9 cellular contexts compared by ENCODE assay signal in the genomic region with DNA sequence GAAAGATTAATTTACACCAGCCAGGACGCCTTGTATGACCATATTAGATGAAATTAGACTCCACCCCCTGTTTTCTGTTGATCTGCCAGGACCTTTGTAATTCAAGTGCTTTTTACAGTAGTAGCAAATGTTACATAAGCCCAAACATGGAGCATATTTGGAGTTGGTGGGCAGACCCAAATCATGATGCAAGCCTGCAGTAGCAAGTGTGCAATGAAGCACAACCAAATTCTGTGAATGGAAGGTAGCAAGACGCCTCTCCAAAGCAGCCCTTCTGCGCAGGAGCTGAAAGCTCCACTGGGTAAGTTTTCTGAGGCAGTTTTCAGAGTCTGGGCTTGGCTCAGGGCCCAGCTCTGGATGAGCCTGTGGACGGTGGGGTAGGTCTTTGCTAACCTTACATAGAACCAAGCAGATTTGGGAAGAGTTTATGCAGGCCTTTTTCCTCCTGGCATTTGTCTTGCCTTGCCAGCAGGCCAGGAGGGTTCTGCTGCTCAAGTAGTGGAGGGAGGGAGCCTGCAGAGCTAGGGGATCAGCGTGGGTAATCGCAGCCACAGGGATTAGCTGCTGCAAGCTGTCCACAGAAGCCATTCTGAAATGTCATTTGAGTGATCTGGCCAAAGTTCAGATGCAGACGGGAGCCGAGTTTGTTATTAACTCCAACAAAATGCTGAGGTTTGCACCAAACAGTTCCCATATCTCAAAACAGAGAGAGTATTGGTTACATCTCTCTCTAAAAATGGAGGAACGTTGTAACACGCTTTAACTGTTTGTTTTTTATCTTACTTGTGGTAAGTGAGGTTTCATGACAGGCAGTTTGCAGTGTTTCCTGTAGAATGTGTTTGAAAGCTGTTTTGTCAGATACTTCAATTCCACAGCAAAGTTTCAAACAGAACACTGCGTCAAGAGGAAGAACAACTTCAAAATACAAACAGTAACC. TPM values are rescaled to one million over a fixed set of nuclear protein-coding genes. Genes with fewer than 3 reads are reported as not detected.
DNase-seq lines count a peak whose midpoint lies in the region; ATAC-seq and TF ChIP-seq lines count a peak whose summit lies in the region.
"Had no signal": no experiment of that assay in that cellular context is flagged by ENCODE, and none has a peak within 500 bp of the region (broad histone marks: within the 10 kb centered on the region; RNA-seq: fewer than 3 reads in every experiment).

No MANE protein-coding gene starts in this region.

- ATAC-seq in GM19328 (IDR thresholded peaks at IDR 0.05; ENCODE audit: unreplicated experiment): peak; percentile 51
- peak; percentile 66 for ATAC-seq in HG03354 (IDR thresholded peaks at IDR 0.05; ENCODE audit: poor library complexity, severe bottlenecking, unreplicated experiment)

- peak overlapping the region; percentile 98 for H3K4me3 ChIP-seq in CD8-positive, alpha-beta memory T cell (ENCODE audit: low read length)
- H3K4me3 ChIP-seq in SJSA1: no peak overlapping the region
- H3K4me3 ChIP-seq in stomach: peak overlapping the region; percentile 17 to 38 (median 32)

- 4 to 10% (median 6%) methylated on average over 11 of the region's 11 CpGs for WGBS in stomach, 5 donors

- no peaks in the 10 kb centered on the region for H3K9me3 ChIP-seq in CD8-positive, alpha-beta memory T cell (ENCODE audit: low read length)
- no peaks in the 10 kb centered on the region for H3K9me3 ChIP-seq in SJSA1 (replicated peaks)
- H3K9me3 ChIP-seq in stomach: no peaks in the 10 kb centered on the region

- TF ChIP-seq EP300 in stomach (IDR thresholded peaks at IDR 0.05): no peak

- H3K36me3 Mint-ChIP-seq in CD8-positive, alpha-beta memory T cell: peaks cover 0 to 39% (median 0%) of the 10 kb centered on the region in 3 donors
- H3K36me3 Mint-ChIP-seq in MCF 10A (ENCODE audit: insufficient read depth, unreplicated experiment): peaks cover 6% of the 10 kb centered on the region

- peak overlapping the region; percentile 88 to 99 (median 90) for H3K4me3 Mint-ChIP-seq in CD8-positive, alpha-beta memory T cell
- H3K4me3 Mint-ChIP-seq in MCF 10A (ENCODE audit: unreplicated experiment): peak overlapping the region; percentile 57

- CTCF ChIA-PET in CD8-positive, alpha-beta memory T cell (lab: Charles Lee): interaction anchor here (1.1 to 10.1 kb wide), 7 partner anchors 10 to 56 kb away, joined by 3 to 142 read pairs (median 5); a partner anchor contains a TSS
- CTCF ChIA-PET in MCF 10A (lab: Yijun Ruan, JAX): interaction anchor here (1.8 to 15.7 kb wide), 3 partner anchors 9 to 26 kb away, joined by 5 to 359 read pairs (median 185); no protein-coding TSS in a partner anchor

- peaks cover 58 to 97% (median 91%) of the 10 kb centered on the region in 3 donors for H3K4me1 Mint-ChIP-seq in CD8-positive, alpha-beta memory T cell
- peaks cover 56% of the 10 kb centered on the region for H3K4me1 Mint-ChIP-seq in MCF 10A (ENCODE audit: insufficient read depth, unreplicated experiment)

- peak overlapping the region; percentile 75 for H3K27ac ChIP-seq in CD8-positive, alpha-beta memory T cell (ENCODE audit: low read depth, low read length)
- peak overlapping the region; percentile 25 for H3K27ac ChIP-seq in SJSA1
- peak overlapping the region; percentile 67 to 79 (median 74) for H3K27ac ChIP-seq in stomach

- no TSS peak for BruUV-seq in MCF 10A (replicated peaks; lab: Mats Ljungman, UMichigan)

- POLR2A ChIA-PET in CD8-positive, alpha-beta memory T cell (lab: Charles Lee): interaction anchor here (0.9 to 2.9 kb wide), 6 partner anchors 12 to 56 kb away, joined by 4 to 34 read pairs (median 7); a partner anchor contains a TSS
- POLR2A ChIA-PET in MCF 10A (lab: Yijun Ruan, JAX): interaction anchor here (0.6 to 13.2 kb wide), 10 partner anchors 8 to 698 kb away, joined by 3 to 283 read pairs (median 4); a partner anchor contains a TSS

- intact Hi-C loops in MCF 10A (cut with micrococcal nuclease) (no loop called here), stomach (cut with DNase I; ENCODE audit: low total_unique reads) (no loop called here)

- H3K36me3 ChIP-seq in CD8-positive, alpha-beta memory T cell (ENCODE audit: insufficient read depth, low read length): no peaks in the 10 kb centered on the region
- H3K36me3 ChIP-seq in SJSA1 (no peaks in the 10 kb centered on the region), stomach (no peaks in the 10 kb centered on the region)

- TF ChIP-seq POLR2A in stomach (IDR thresholded peaks at IDR 0.05): no peak

- peak; percentile 14 to 89 (median 63) for DNase-seq in CD8-positive, alpha-beta memory T cell
- DNase-seq in SJSA1 (ENCODE audit: low read depth in 1 of 2, low spot score in 2 of 2) (peak in 1 of 2 experiments; percentile 42), MCF 10A (ENCODE audit: unreplicated experiment) (peak; percentile 41), kidney glomerular epithelial cell (lab: John Stamatoyannopoulos, UW) (peak; percentile 19), stomach (no peak), RKO (ENCODE audit: low spot score) (no peak)

- H3K4me1 ChIP-seq in CD8-positive, alpha-beta memory T cell (ENCODE audit: insufficient read depth, low read length): peaks cover 62% of the 10 kb centered on the region
- H3K4me1 ChIP-seq in SJSA1 (replicated peaks): peaks cover 45% of the 10 kb centered on the region
- H3K4me1 ChIP-seq in stomach: peaks cover 46 to 99% (median 90%) of the 10 kb centered on the region in 4 donors

- no peak for TF ChIP-seq CTCF in MCF 10A (IDR thresholded peaks at IDR 0.05; ENCODE audit: unreplicated experiment)
- no peak for TF ChIP-seq CTCF in stomach (IDR thresholded peaks at IDR 0.05)

- H3K27me3 Mint-ChIP-seq in CD8-positive, alpha-beta memory T cell: no peaks in the 10 kb centered on the region
- H3K27me3 Mint-ChIP-seq in MCF 10A (ENCODE audit: insufficient read depth, unreplicated experiment): no peaks in the 10 kb centered on the region

- H3K9me3 Mint-ChIP-seq in CD8-positive, alpha-beta memory T cell: no peaks in the 10 kb centered on the region
- no peaks in the 10 kb centered on the region for H3K9me3 Mint-ChIP-seq in MCF 10A (ENCODE audit: unreplicated experiment)

- no peaks in the 10 kb centered on the region for H3K27me3 ChIP-seq in CD8-positive, alpha-beta memory T cell (ENCODE audit: insufficient read depth, low read length, poor library complexity, severe bottlenecking)
- H3K27me3 ChIP-seq in SJSA1 (replicated peaks) (no peaks in the 10 kb centered on the region), stomach (no peaks in the 10 kb centered on the region)

- H3K27ac Mint-ChIP-seq in CD8-positive, alpha-beta memory T cell: peak overlapping the region; percentile 81 to 98 (median 94)
- H3K27ac Mint-ChIP-seq in MCF 10A (ENCODE audit: low read depth, unreplicated experiment): peak overlapping the region; percentile 47

RNA-seq across cellular contexts. Expression of a gene that starts 55.4 kb away (rescaled TPM):
- total RNA-seq in CD8-positive, alpha-beta memory T cell: 100 to 1,000 TPM; 134 to 136 TPM
- 117 TPM for polyA plus RNA-seq in CD8-positive, alpha-beta memory T cell
- 135 and 139 TPM in 2 replicates for total RNA-seq in SJSA1 (2014; rRNA removed; shearing (Covaris generic))
- total RNA-seq in MCF 10A (2022): 62.7 and 66.0 TPM in 2 replicates
- 10 to 100 TPM; 15.8 to 98.5 (median 57.4) TPM for total RNA-seq in stomach
- 10 to 100 TPM; 53.4 to 66.9 (median 53.6) TPM for polyA plus RNA-seq in stomach

RNA-seq across cellular contexts. Expression of a gene that starts 55.8 kb away (rescaled TPM):
- total RNA-seq in CD8-positive, alpha-beta memory T cell: not detected
- polyA plus RNA-seq in CD8-positive, alpha-beta memory T cell: not detected
- not detected in 2 replicates for total RNA-seq in SJSA1 (2014; rRNA removed; shearing (Covaris generic))
- total RNA-seq in MCF 10A (2022) (not detected in 2 replicates), stomach (not detected)
- polyA plus RNA-seq in stomach: not detected
- total RNA-seq: SK-MEL-5 had no signal

Comparison
In these comparisons a context has a peak if more than half of its experiments do, and no peak if none do; other contexts are left out.
1. DNase-seq: peak in CD8-positive, alpha-beta memory T cell (5 of 5), MCF 10A (single experiment) and kidney glomerular epithelial cell (single experiment); none in stomach (single experiment) and RKO (single experiment).
2. H3K27ac ChIP-seq: peak in every context shown above with its lines; median percentile 75 in CD8-positive, alpha-beta memory T cell; 74 in stomach; 25 in SJSA1.